26 cellular contexts compared by ENCODE assay signal in the genomic region with DNA sequence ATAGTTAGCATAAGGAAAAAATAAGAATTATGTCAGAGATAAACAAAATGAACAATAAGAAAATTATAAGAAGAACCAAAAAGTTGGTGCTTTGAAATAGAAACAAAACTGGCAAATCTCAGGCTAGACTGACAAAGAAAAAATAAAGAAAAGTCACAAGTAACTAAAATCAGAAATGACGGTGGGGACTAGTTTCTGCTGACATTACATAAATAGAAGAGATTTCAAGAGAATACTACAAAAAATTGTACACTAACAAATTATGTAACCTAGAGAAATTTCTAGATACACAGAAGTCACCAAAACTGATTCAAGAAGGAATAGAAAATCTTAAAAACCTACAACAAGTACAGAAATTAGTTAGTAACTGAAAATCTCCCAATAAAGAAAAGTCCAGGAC.
"Had no signal": no experiment of that assay in that cellular context is flagged by ENCODE, and none has a peak within 500 bp of the region (broad histone marks: within the 10 kb centered on the region; RNA-seq: fewer than 3 reads in every experiment).

No MANE protein-coding gene starts in this region.

- H3K27me3 Mint-ChIP-seq: effector memory CD8-positive, alpha-beta T cell had no signal

- H3K27me3 ChIP-seq: colonic mucosa, esophagus muscularis mucosa, foreskin keratinocyte, gastroesophageal sphincter, heart left ventricle, hepatocyte had no signal

- H3K4me3 ChIP-seq: colonic mucosa, esophagus muscularis mucosa, gastroesophageal sphincter, heart left ventricle, hepatocyte, left ventricle myocardium inferior, lower lobe of right lung, mucosa of descending colon had no signal

- FAIRE-seq: endothelial cell of umbilical vein, frontal cortex, kidney had no signal

- H3K9me3 ChIP-seq: colonic mucosa, esophagus muscularis mucosa, gastroesophageal sphincter, heart left ventricle, lower lobe of right lung, mucosa of descending colon had no signal

- H3K4me2 ChIP-seq: hepatocyte had no signal

- H3K27ac ChIP-seq: colonic mucosa, esophagus muscularis mucosa, foreskin keratinocyte, gastroesophageal sphincter, heart left ventricle, hepatocyte, left ventricle myocardium inferior, lower lobe of right lung had no signal

- H3K27ac Mint-ChIP-seq: dendritic cell treated with granulocyte-macrophage colony-stimulating factor and Interleukin-4, amounts not matched to agents 40 ng/mL and 50 ng/mL, for 4 days; effector memory CD8-positive, alpha-beta T cell; immature natural killer cell; mesothelial cell of epicardium; naive B cell; naive thymus-derived CD8-positive, alpha-beta T cell had no signal

- ATAC-seq: effector memory CD8-positive, alpha-beta T cell; foreskin keratinocyte; gastroesophageal sphincter; heart left ventricle; left colon; left lobe of liver; lower lobe of right lung; mucosa of descending colon; naive thymus-derived CD8-positive, alpha-beta T cell had no signal

- H3K4me3 Mint-ChIP-seq: dendritic cell treated with granulocyte-macrophage colony-stimulating factor and Interleukin-4, amounts not matched to agents 40 ng/mL and 50 ng/mL, for 4 days; effector memory CD8-positive, alpha-beta T cell; immature natural killer cell; mesothelial cell of epicardium; naive B cell; naive thymus-derived CD8-positive, alpha-beta T cell had no signal

- H2AFZ ChIP-seq: hepatocyte had no signal

- H3K79me2 ChIP-seq: hepatocyte had no signal

- DNase-seq: colonic mucosa; cortex of kidney; effector CD8-positive, alpha-beta T cell; effector memory CD8-positive, alpha-beta T cell; foreskin keratinocyte; heart left ventricle; hypothalamus; immature natural killer cell; islet precursor cell; kidney; kidney glomerular epithelial cell; left colon; left ventricle myocardium inferior; lower lobe of right lung; mesenchymal stem cell; mucosa of descending colon; naive B cell; naive thymus-derived CD8-positive, alpha-beta T cell had no signal

- H3K36me3 Mint-ChIP-seq: immature natural killer cell; mesothelial cell of epicardium; naive B cell; naive thymus-derived CD8-positive, alpha-beta T cell had no signal

- H3K4me1 ChIP-seq: colonic mucosa, esophagus muscularis mucosa, foreskin keratinocyte, gastroesophageal sphincter, heart left ventricle, left ventricle myocardium inferior, lower lobe of right lung had no signal

- H3K4me1 Mint-ChIP-seq: immature natural killer cell; mesothelial cell of epicardium; naive B cell; naive thymus-derived CD8-positive, alpha-beta T cell had no signal

- H3K36me3 ChIP-seq: colonic mucosa, esophagus muscularis mucosa, gastroesophageal sphincter, heart left ventricle, left ventricle myocardium inferior, lower lobe of right lung had no signal
